Comparison of ENCODE assay signal across 1 cellular context in the genomic region with DNA sequence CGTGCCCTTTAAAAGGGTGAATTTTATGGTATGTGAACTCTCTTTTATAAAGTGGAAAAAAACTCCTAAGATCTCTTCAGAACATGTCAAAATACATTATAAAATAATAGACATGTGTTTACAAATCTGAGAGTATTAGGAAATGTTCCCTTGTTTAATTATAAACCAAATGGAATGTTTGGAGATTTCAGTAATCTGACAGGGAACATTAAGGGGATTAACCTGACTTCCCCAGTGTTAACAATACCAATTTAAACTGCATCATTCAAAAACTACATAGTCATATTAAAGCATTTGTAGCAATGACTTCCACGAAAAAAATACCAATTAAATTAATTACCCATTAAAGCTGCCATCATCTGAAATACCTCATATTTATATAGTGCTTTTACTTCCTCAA.
TF ChIP-seq lines count a peak whose summit lies in the region.

No MANE protein-coding gene starts in this region.

TF ChIP-seq in liver, 16 proteins besides CTCF, POLR2A, EP300 and RAD21 (continued from another document):
- TF ChIP-seq FOXA1 (IDR thresholded peaks at IDR 0.05) (no peak), JUND (IDR thresholded peaks at IDR 0.05) (no peak), HNF4G (IDR thresholded peaks at IDR 0.05) (no peak)
- TF ChIP-seq, protein P1, sequence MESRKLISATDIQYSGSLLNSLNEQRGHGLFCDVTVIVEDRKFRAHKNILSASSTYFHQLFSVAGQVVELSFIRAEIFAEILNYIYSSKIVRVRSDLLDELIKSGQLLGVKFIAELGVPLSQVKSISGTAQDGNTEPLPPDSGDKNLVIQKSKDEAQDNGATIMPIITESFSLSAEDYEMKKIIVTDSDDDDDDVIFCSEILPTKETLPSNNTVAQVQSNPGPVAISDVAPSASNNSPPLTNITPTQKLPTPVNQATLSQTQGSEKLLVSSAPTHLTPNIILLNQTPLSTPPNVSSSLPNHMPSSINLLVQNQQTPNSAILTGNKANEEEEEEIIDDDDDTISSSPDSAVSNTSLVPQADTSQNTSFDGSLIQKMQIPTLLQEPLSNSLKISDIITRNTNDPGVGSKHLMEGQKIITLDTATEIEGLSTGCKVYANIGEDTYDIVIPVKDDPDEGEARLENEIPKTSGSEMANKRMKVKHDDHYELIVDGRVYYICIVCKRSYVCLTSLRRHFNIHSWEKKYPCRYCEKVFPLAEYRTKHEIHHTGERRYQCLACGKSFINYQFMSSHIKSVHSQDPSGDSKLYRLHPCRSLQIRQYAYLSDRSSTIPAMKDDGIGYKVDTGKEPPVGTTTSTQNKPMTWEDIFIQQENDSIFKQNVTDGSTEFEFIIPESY (IDR thresholded peaks at IDR 0.05): no peak
